Comparison of ENCODE assay signal across 8 cellular contexts in genomic region chr14:21436567-21437062, GRCh38. TPM values are rescaled to one million over a fixed set of nuclear protein-coding genes. Genes with fewer than 3 reads are reported as not detected.
DNase-seq lines count a peak whose midpoint lies in the region; ATAC-seq and TF ChIP-seq lines count a peak whose summit lies in the region.

No MANE protein-coding gene starts in this region.

- peaks cover 3% of the 10 kb centered on the region for H3K36me3 Mint-ChIP-seq in activated naive CD4-positive, alpha-beta T cell treated with anti-CD3 and anti-CD28 coated beads, Interleukin-2, amount 50 U/mL, for 24 hours
- H3K36me3 Mint-ChIP-seq in activated CD8-positive, alpha-beta T cell treated with anti-CD3 and anti-CD28 coated beads, Interleukin-2, amount 10 ng/mL, durations not matched to agents 7 days and 5 days (ENCODE audit: low read depth), result peaks cover 32% of the 10 kb centered on the region

- POLR2A ChIA-PET in activated CD8-positive, alpha-beta T cell treated with anti-CD3 and anti-CD28 coated beads, Interleukin-2, amount 10 ng/mL, durations not matched to agents 7 days and 5 days (lab: Charles Lee), result interaction anchor here (0.6 to 2.7 kb wide), 13 partner anchors 9 to 981 kb away, joined by 3 to 65 read pairs (median 5); partner anchors contain the start of genes APEX1, CHD8, METTL3 and OSGEP

- no peak for DNase-seq in activated naive CD4-positive, alpha-beta T cell treated with anti-CD3 and anti-CD28 coated beads, Interleukin-2, amount 50 U/mL, for 16 hours
- no peak for DNase-seq in activated CD8-positive, alpha-beta T cell treated with anti-CD3 and anti-CD28 coated beads, Interleukin-2, amount 10 ng/mL, durations not matched to agents 7 days and 5 days
- no peak for DNase-seq in stomach
- DNase-seq in HuH-7.5 (ENCODE audit: low spot score), result no peak
- no peak for DNase-seq in kidney tubule cell (ENCODE audit: low spot score)

- H3K4me1 ChIP-seq in iPS-18a (ENCODE audit: control insufficient read depth, low read depth, low read length), result peaks cover 12% of the 10 kb centered on the region
- peaks cover 5 to 39% (median 34%) of the 10 kb centered on the region in 4 donors for H3K4me1 ChIP-seq in stomach

- no peak for TF ChIP-seq POLR2A in stomach (IDR thresholded peaks at IDR 0.05)

- H3K4me3 ChIP-seq in iPS-18a (ENCODE audit: low read length) (peak overlapping the region; percentile 79), stomach (peak overlapping the region; percentile 77 to 95 (median 86))

- H3K9me3 ChIP-seq in iPS-18a (ENCODE audit: control insufficient read depth, low read depth, low read length) (no peaks in the 10 kb centered on the region), stomach (no peaks in the 10 kb centered on the region)

- CTCF ChIA-PET in activated CD8-positive, alpha-beta T cell treated with anti-CD3 and anti-CD28 coated beads, Interleukin-2, amount 10 ng/mL, durations not matched to agents 7 days and 5 days (lab: Charles Lee), result interaction anchor here (0.7 to 3.2 kb wide), 13 partner anchors 10 to 1493 kb away, joined by 3 to 45 read pairs (median 4); partner anchors contain the start of genes CHD8 and TOX4

- H3K27ac ChIP-seq in iPS-18a (ENCODE audit: low read length), result peak overlapping the region; percentile 27
- H3K27ac ChIP-seq in stomach, result peak overlapping the region; percentile 75 to 92 (median 89)

- TF ChIP-seq CTCF in stomach (IDR thresholded peaks at IDR 0.05), result no peak

- intact Hi-C loops in stomach (cut with DNase I; ENCODE audit: low total_unique reads), result no loop called here

- H3K27ac Mint-ChIP-seq in activated naive CD4-positive, alpha-beta T cell treated with anti-CD3 and anti-CD28 coated beads, Interleukin-2, amount 50 U/mL, for 24 hours, result peak overlapping the region; percentile 37
- peak overlapping the region; percentile 83 for H3K27ac Mint-ChIP-seq in activated CD8-positive, alpha-beta T cell treated with anti-CD3 and anti-CD28 coated beads, Interleukin-2, amount 10 ng/mL, durations not matched to agents 7 days and 5 days

- H3K4me1 Mint-ChIP-seq in activated naive CD4-positive, alpha-beta T cell treated with anti-CD3 and anti-CD28 coated beads, Interleukin-2, amount 50 U/mL, for 24 hours, result peaks cover 71% of the 10 kb centered on the region
- H3K4me1 Mint-ChIP-seq in activated CD8-positive, alpha-beta T cell treated with anti-CD3 and anti-CD28 coated beads, Interleukin-2, amount 10 ng/mL, durations not matched to agents 7 days and 5 days (ENCODE audit: low read depth), result peaks cover 40% of the 10 kb centered on the region

- H3K36me3 ChIP-seq in iPS-18a (ENCODE audit: control insufficient read depth, low read depth, low read length) (peaks cover 1% of the 10 kb centered on the region), stomach (peaks cover 0 to 5% (median 2%) of the 10 kb centered on the region in 4 donors)

- TF ChIP-seq EP300 in stomach (IDR thresholded peaks at IDR 0.05), result no peak

- H3K4me3 Mint-ChIP-seq in activated naive CD4-positive, alpha-beta T cell treated with anti-CD3 and anti-CD28 coated beads, Interleukin-2, amount 50 U/mL, for 24 hours, result peak overlapping the region; percentile 86
- H3K4me3 Mint-ChIP-seq in activated CD8-positive, alpha-beta T cell treated with anti-CD3 and anti-CD28 coated beads, Interleukin-2, amount 10 ng/mL, durations not matched to agents 7 days and 5 days, result peak overlapping the region; percentile 85

- H3K27me3 ChIP-seq in iPS-18a (ENCODE audit: control insufficient read depth, insufficient read depth, low read length) (no peaks in the 10 kb centered on the region), stomach (no peaks in the 10 kb centered on the region)

- H3K27me3 Mint-ChIP-seq in activated naive CD4-positive, alpha-beta T cell treated with anti-CD3 and anti-CD28 coated beads, Interleukin-2, amount 50 U/mL, for 24 hours, result no peaks in the 10 kb centered on the region
- no peaks in the 10 kb centered on the region for H3K27me3 Mint-ChIP-seq in activated CD8-positive, alpha-beta T cell treated with anti-CD3 and anti-CD28 coated beads, Interleukin-2, amount 10 ng/mL, durations not matched to agents 7 days and 5 days (ENCODE audit: low read depth)

- no peak for ATAC-seq in activated CD8-positive, alpha-beta T cell treated with anti-CD3 and anti-CD28 coated beads, Interleukin-2, amount 10 ng/mL, durations not matched to agents 7 days and 5 days
- no peak for ATAC-seq in GM21786 (IDR thresholded peaks at IDR 0.05; ENCODE audit: unreplicated experiment)

- WGBS in stomach, 5 donors, result 0 to 1% (median 0%) methylated on average over 10 to 11 of the region's 11 CpGs

- no peaks in the 10 kb centered on the region for H3K9me3 Mint-ChIP-seq in activated naive CD4-positive, alpha-beta T cell treated with anti-CD3 and anti-CD28 coated beads, Interleukin-2, amount 50 U/mL, for 24 hours
- no peaks in the 10 kb centered on the region for H3K9me3 Mint-ChIP-seq in activated CD8-positive, alpha-beta T cell treated with anti-CD3 and anti-CD28 coated beads, Interleukin-2, amount 10 ng/mL, durations not matched to agents 7 days and 5 days (ENCODE audit: insufficient read depth)

- peak overlapping the region; percentile 53 for H3K9ac ChIP-seq in iPS-18a (ENCODE audit: low read length)

RNA-seq across cellular contexts. Expression of gene CHD8, which starts 19.3 kb away (rescaled TPM):
- total RNA-seq in activated CD8-positive, alpha-beta T cell treated with anti-CD3 and anti-CD28 coated beads, Interleukin-2, amount 10 ng/mL, durations not matched to agents 7 days and 5 days, result 100 to 1,000 TPM; 116 to 119 TPM
- 100 to 1,000 TPM in 1 of 5 donors, 10 to 100 TPM in 4; 28.0 to 117 (median 62.8) TPM for total RNA-seq in stomach
- 10 to 100 TPM; 13.6 to 25.7 (median 16.0) TPM for polyA plus RNA-seq in stomach

RNA-seq across cellular contexts. Expression of gene RAB2B, which starts 40.1 kb away (rescaled TPM):
- total RNA-seq in activated CD8-positive, alpha-beta T cell treated with anti-CD3 and anti-CD28 coated beads, Interleukin-2, amount 10 ng/mL, durations not matched to agents 7 days and 5 days, result 10 to 100 TPM; 20.7 to 22.1 TPM
- 10 to 100 TPM; 11.3 to 38.6 (median 32.1) TPM for total RNA-seq in stomach
- polyA plus RNA-seq in stomach, result 10 to 100 TPM in 1 of 3 donors, 1 to 10 TPM in 2; 6.1 to 14.9 (median 7.0) TPM

RNA-seq across cellular contexts. Expression of gene TOX4, which starts 40.4 kb away (rescaled TPM):
- 10 to 100 TPM; 66.2 to 71.1 TPM for total RNA-seq in activated CD8-positive, alpha-beta T cell treated with anti-CD3 and anti-CD28 coated beads, Interleukin-2, amount 10 ng/mL, durations not matched to agents 7 days and 5 days
- total RNA-seq in stomach, result 100 to 1,000 TPM in 1 of 5 donors, 10 to 100 TPM in 3, 1 to 10 TPM in 1; 8.4 to 102 (median 55.4) TPM
- polyA plus RNA-seq in stomach, result 10 to 100 TPM; 17.5 to 29.9 (median 18.7) TPM

RNA-seq across cellular contexts. Expression of gene SUPT16H, which starts 52.8 kb away (rescaled TPM):
- total RNA-seq in activated CD8-positive, alpha-beta T cell treated with anti-CD3 and anti-CD28 coated beads, Interleukin-2, amount 10 ng/mL, durations not matched to agents 7 days and 5 days, result 100 to 1,000 TPM; 136 to 138 TPM
- 10 to 100 TPM; 14.2 to 76.2 (median 27.4) TPM for total RNA-seq in stomach
- 10 to 100 TPM; 34.1 to 39.7 (median 35.1) TPM for polyA plus RNA-seq in stomach
